In genomic region chr15:93051236-93052089, GRCh38 we compare ENCODE assay signal across 19 cellular contexts. TPM values are rescaled to one million over a fixed set of nuclear protein-coding genes. Genes with fewer than 3 reads are reported as not detected.
"Had no signal": no experiment of that assay in that cellular context is flagged by ENCODE, and none has a peak within 500 bp of the region (broad histone marks: within the 10 kb centered on the region; RNA-seq: fewer than 3 reads in every experiment).

No MANE protein-coding gene starts in this region.

- H3K27me3 ChIP-seq: pancreas, right lobe of liver had no signal

- H3K9me3 ChIP-seq: pancreas, right lobe of liver had no signal

- H3K4me1 ChIP-seq: pancreas, right lobe of liver had no signal

- H3K36me3 ChIP-seq: pancreas, right lobe of liver had no signal

- DNase-seq: central memory CD4-positive, alpha-beta T cell; effector CD4-positive, alpha-beta T cell; immature natural killer cell; left cardiac atrium; left ventricle myocardium inferior; naive thymus-derived CD8-positive, alpha-beta T cell; occipital lobe; retina; stimulated activated CD4-positive, alpha-beta T cell treated with anti-CD3 and anti-CD28 coated beads, Interleukin-2, amount 100 ng/mL, for 24 hours; stimulated activated CD4-positive, alpha-beta T cell treated with anti-CD3 and anti-CD28 coated beads, Interleukin-4, amount 100 ng/mL, for 4 hours; stimulated activated naive B cell treated with anti-CD40 and anti-IgM and Interleukin-4, amounts not matched to agents 10 μg/mL and 1 μg/mL and 100 μg/mL, for 72 hours; stimulated activated naive CD8-positive, alpha-beta T cell treated with anti-CD3 and anti-CD28 coated beads, Interleukin-15, amount 100 ng/mL, for 72 hours; trophoblast cell had no signal

- H3K27ac ChIP-seq: coronary artery, left ventricle myocardium inferior, pancreas, right lobe of liver had no signal

- ATAC-seq: left cardiac atrium; naive thymus-derived CD8-positive, alpha-beta T cell; pancreas; right lobe of liver; stimulated activated naive B cell treated with anti-CD40 and anti-IgM and Interleukin-4, amounts not matched to agents 10 μg/mL and 1 μg/mL and 100 μg/mL, for 72 hours had no signal

- H3K4me3 ChIP-seq: coronary artery, left ventricle myocardium inferior, lung, pancreas, right lobe of liver, skin epidermis had no signal

RNA-seq across cellular contexts. Expression of gene RGMA, which starts 37.5 kb away (rescaled TPM):
- total RNA-seq: fibroblast of villous mesenchyme; naive thymus-derived CD8-positive, alpha-beta T cell had no signal
- polyA plus RNA-seq: immature natural killer cell; naive thymus-derived CD8-positive, alpha-beta T cell had no signal
